In genomic region chr21:26800455-26801454, GRCh38 we compare ENCODE assay signal across 14 cellular contexts. TPM values are rescaled to one million over a fixed set of nuclear protein-coding genes. Genes with fewer than 3 reads are reported as not detected.
DNase-seq lines count a peak whose midpoint lies in the region; ATAC-seq and TF ChIP-seq lines count a peak whose summit lies in the region.
"Had no signal": no experiment of that assay in that cellular context is flagged by ENCODE, and none has a peak within 500 bp of the region (broad histone marks: within the 10 kb centered on the region; RNA-seq: fewer than 3 reads in every experiment).

No MANE protein-coding gene starts in this region.

- DNase-seq in AG04449 (ENCODE audit: low read depth, low spot score) (no peak), amniotic epithelial cell (ENCODE audit: low read depth) (peak; percentile 76), cardiac septum (ENCODE audit: low spot score) (peak; percentile 73), psoas muscle (no peak), mesenteric fat pad (ENCODE audit: low spot score) (no peak), UCSD-AML1 (lab: John Stamatoyannopoulos, UW; ENCODE audit: unreplicated experiment) (no peak)
- no peak for DNase-seq in effector CD4-positive, alpha-beta T cell
- DNase-seq: ACHN; activated CD4-positive, alpha-beta T cell treated with anti-CD3 and anti-CD28 coated beads for 36 hours; NCI-H2029 treated with DMSO at 0.1 percent for 48 hours; SHP77 treated with DMSO at 0.1 percent for 48 hours; stimulated activated naive CD8-positive, alpha-beta T cell treated with anti-CD3 and anti-CD28 coated beads, Interleukin-15, amount 100 ng/mL, for 72 hours had no signal

- intact Hi-C loops in cardiac septum (cut with DNase I) = no loop called here
- intact Hi-C loops in psoas muscle (cut with DNase I) = no loop called here

- H3K27ac ChIP-seq in psoas muscle = peak overlapping the region; percentile 70

- no peaks in the 10 kb centered on the region for H3K27me3 ChIP-seq in psoas muscle (ENCODE audit: insufficient read depth in 3 of 3, low read length in 2 of 3)

- H3K4me1 ChIP-seq in psoas muscle = peaks cover 6% of the 10 kb centered on the region

- CTCF ChIA-PET in AG04449 (lab: Yijun Ruan, JAX) = interaction anchor here (0.7 to 1.8 kb wide), 3 partner anchors 15 to 33 kb away, joined by 3 to 9 read pairs (median 3); no protein-coding TSS in a partner anchor

- no peaks in the 10 kb centered on the region for H3K9me3 ChIP-seq in psoas muscle

- H3K36me3 ChIP-seq in psoas muscle (ENCODE audit: insufficient read depth in 1 of 2, low read depth in 1 of 2) = no peaks in the 10 kb centered on the region

- H3K4me3 ChIP-seq in AG04449 (ENCODE audit: low read depth, low read length) (0 out of 2 replicates have a peak overlapping the region, but pooled peaks have one; percentile 2), psoas muscle (peak overlapping the region; percentile 22)

- TF ChIP-seq CTCF in AG04449 (IDR thresholded peaks at IDR 0.05; ENCODE audit: insufficient read depth, low read length, missing control alignments) (no peak), psoas muscle (IDR thresholded peaks at IDR 0.05) (no peak)

- WGBS in psoas muscle, 3 donors = 45 to 61% (median 45%) methylated on average over 11 of the region's 11 CpGs

- POLR2A ChIA-PET in AG04449 (lab: Yijun Ruan, JAX) = interaction anchor here (0.9 to 1.4 kb wide), 3 partner anchors 18 to 45 kb away, joined by 3 to 8 read pairs (median 3); partner anchors contain the start of gene ADAMTS1

- ATAC-seq in psoas muscle (peak; percentile 46 to 64 (median 53)), HG03097 (IDR thresholded peaks at IDR 0.05; ENCODE audit: low FRiP score, unreplicated experiment) (no peak)
- ATAC-seq: activated CD4-positive, alpha-beta T cell treated with anti-CD3 and anti-CD28 coated beads for 36 hours; left lobe of liver; stimulated activated naive CD8-positive, alpha-beta T cell treated with anti-CD3 and anti-CD28 coated beads, Interleukin-15, amount 100 ng/mL, for 72 hours had no signal

RNA-seq across cellular contexts. Expression of gene ADAMTS1, which starts 44.5 kb away (rescaled TPM):
- 92.5 TPM for total RNA-seq in cardiac septum
- 10 to 100 TPM; 32.0 to 70.3 (median 51.1) TPM for total RNA-seq in psoas muscle
- 10 to 100 TPM; 12.2 to 19.3 (median 15.7) TPM for polyA plus RNA-seq in psoas muscle
- total RNA-seq in mesenteric fat pad = 480 TPM
- total RNA-seq: activated CD4-positive, alpha-beta T cell treated with anti-CD3 and anti-CD28 coated beads for 36 hours had no signal

Comparison
In these comparisons a context has a peak if more than half of its experiments do, and no peak if none do; other contexts are left out.
1. DNase-seq: peak in amniotic epithelial cell (single experiment) and cardiac septum (single experiment); none in AG04449 (single experiment), psoas muscle (0 of 2), mesenteric fat pad (single experiment), effector CD4-positive, alpha-beta T cell (single experiment) and UCSD-AML1 (single experiment).